In genomic region chr19:36051637-36052036, GRCh38 we compare ENCODE assay signal across 1 cellular context.
TF ChIP-seq lines count a peak whose summit lies in the region.

No MANE protein-coding gene starts in this region.

TF ChIP-seq in HepG2, 621 proteins besides CTCF, POLR2A, EP300 and RAD21:
- peak; percentile 71 for TF ChIP-seq SP2 (CRISPR knock-in tag; IDR thresholded peaks at IDR 0.05)
- TF ChIP-seq LBX2 (CRISPR knock-in tag; IDR thresholded peaks at IDR 0.05; ENCODE audit: borderline replicate concordance): no peak
- TF ChIP-seq PBX2 (CRISPR knock-in tag; IDR thresholded peaks at IDR 0.05): peak; percentile 79
- peak; percentile 59 for TF ChIP-seq NFYB (CRISPR knock-in tag; IDR thresholded peaks at IDR 0.05)
- TF ChIP-seq ERF (CRISPR knock-in tag; IDR thresholded peaks at IDR 0.05): 0 out of 2 replicates have a peak, but pooled peaks have one; percentile 4
- TF ChIP-seq ZNF280B (CRISPR knock-in tag; IDR thresholded peaks at IDR 0.05; ENCODE audit: borderline replicate concordance): no peak
- peak; percentile 60 for TF ChIP-seq NFYC (CRISPR knock-in tag; IDR thresholded peaks at IDR 0.05)
TF ChIP-seq in HepG2: peak in this region for 5.
